In genomic region chr2:151482310-151482709, GRCh38 we compare ENCODE assay signal across 27 cellular contexts.
A peak's percentile ranks its signal among the peaks of the same experiment; 100 is the strongest.
DNase-seq lines count a peak whose midpoint lies in the region; ATAC-seq, FAIRE-seq and TF ChIP-seq lines count a peak whose summit lies in the region.
"Had no signal": no experiment of that assay in that cellular context is flagged by ENCODE, and none has a peak within 500 bp of the region (broad histone marks: within the 10 kb centered on the region; RNA-seq: fewer than 3 reads in every experiment).

No MANE protein-coding gene starts in this region.

- no peaks in the 10 kb centered on the region for H3K27me3 Mint-ChIP-seq in activated T-helper 1 cell treated with anti-CD3 and anti-CD28 coated beads, Interleukin-12 subunit alpha, Interleukin-12 subunit beta, Interleukin-2, Interleukin-4 antibody, amounts not matched to agents 30 ng/mL and 10 ng/mL and 1 ng/mL, durations not matched to agents 14 hours and 24 hours and 36 hours (ENCODE audit: insufficient read depth)
- H3K27me3 Mint-ChIP-seq: T-cell had no signal

- H4K20me1 ChIP-seq in HepG2 (ENCODE audit: insufficient read depth, low read length) = no peaks in the 10 kb centered on the region

- H3K4me1 ChIP-seq in HepG2 (ENCODE audit: insufficient read depth, low read length) (peaks cover 6% of the 10 kb centered on the region; the same call in 1 of the 2 replicates), right lobe of liver (peaks cover 0 to 6% (median 2%) of the 10 kb centered on the region in 4 donors), gastroesophageal sphincter (no peaks in the 10 kb centered on the region)
- H3K4me1 ChIP-seq: Peyer's patch, SJCRH30 had no signal

- H3K4me3 Mint-ChIP-seq in activated T-helper 1 cell treated with anti-CD3 and anti-CD28 coated beads, Interleukin-12 subunit alpha, Interleukin-12 subunit beta, Interleukin-2, Interleukin-4 antibody, amounts not matched to agents 30 ng/mL and 10 ng/mL and 1 ng/mL, durations not matched to agents 14 hours and 24 hours and 36 hours = no peak overlapping the region
- H3K4me3 Mint-ChIP-seq: CD8-positive, alpha-beta T cell; mesothelial cell of epicardium; nephron; T-cell had no signal

- FAIRE-seq in HepG2 (lab: Jason Lieb, UNC) = no peak
- FAIRE-seq: G401.6, GM18507 had no signal

- in situ Hi-C loops in HepG2 (cut with HindIII; ENCODE audit: extremely low pct_ligation_motif_present, low pct_unique_long_range_greater_than_20kb) = no loop called here

- H3K36me3 Mint-ChIP-seq in activated T-helper 1 cell treated with anti-CD3 and anti-CD28 coated beads, Interleukin-12 subunit alpha, Interleukin-12 subunit beta, Interleukin-2, Interleukin-4 antibody, amounts not matched to agents 30 ng/mL and 10 ng/mL and 1 ng/mL, durations not matched to agents 14 hours and 24 hours and 36 hours (ENCODE audit: low read depth) = peaks cover 47% of the 10 kb centered on the region

- H3K27me3 ChIP-seq in HepG2 (ENCODE audit: control insufficient read depth in 1 of 2, insufficient read depth in 2 of 2, low read length in 2 of 2) (no peaks in the 10 kb centered on the region), right lobe of liver (no peaks in the 10 kb centered on the region), gastroesophageal sphincter (no peaks in the 10 kb centered on the region)
- H3K27me3 ChIP-seq: Peyer's patch, SJCRH30 had no signal

- H3K9ac ChIP-seq in HepG2 (ENCODE audit: insufficient read depth, low read depth, low read length) = no peak overlapping the region

- peaks cover 4 to 23% of the 10 kb centered on the region in 2 experiments for H3K36me3 ChIP-seq in HepG2 (replicated peaks in 1 of 2; ENCODE audit: control insufficient read depth in 1 of 2, insufficient read depth in 2 of 2, low read length in 2 of 2)
- H3K36me3 ChIP-seq in right lobe of liver = peaks cover 0 to 2% (median 0%) of the 10 kb centered on the region in 4 donors
- H3K36me3 ChIP-seq in gastroesophageal sphincter = peaks cover 0 to 65% of the 10 kb centered on the region in 2 donors

- no peak for TF ChIP-seq CTCF in HepG2 (CRISPR knock-in tag; IDR thresholded peaks at IDR 0.05)
- TF ChIP-seq CTCF in right lobe of liver (IDR thresholded peaks at IDR 0.05) = no peak
- no peak for TF ChIP-seq CTCF in gastroesophageal sphincter (IDR thresholded peaks at IDR 0.05)

- DNase-seq in HepG2 (ENCODE audit: low spot score) (no peak), right lobe of liver (no peak), astrocyte of the hippocampus (ENCODE audit: low read depth, low spot score) (peak; percentile 39), Kasumi-1 (lab: John Stamatoyannopoulos, UW) (no peak)
- DNase-seq in activated T-helper 1 cell treated with anti-CD3 and anti-CD28 coated beads, Interleukin-12 subunit alpha, Interleukin-12 subunit beta, Interleukin-2, Interleukin-4 antibody, amounts not matched to agents 30 ng/mL and 10 ng/mL and 1 ng/mL, durations not matched to agents 14 hours and 24 hours and 36 hours (ENCODE audit: low spot score) = no peak
- DNase-seq in stimulated activated CD4-positive, alpha-beta T cell treated with anti-CD3 and anti-CD28 coated beads, Interleukin-4, amount 100 ng/mL, for 1 hour = peak; percentile 4
- DNase-seq: activated effector memory CD4-positive, alpha-beta T cell treated with Interleukin-2 at 50 U/mL for 16 hours; anterior cingulate cortex; caudate nucleus; CD8-positive, alpha-beta T cell; DMS153; foreskin fibroblast; KG1; NCI-H1436 treated with DMSO at 0.1 percent for 48 hours; NCI-H510A treated with DMSO at 0.1 percent for 48 hours; NK-92 treated with Interleukin-12 subunit alpha and Interleukin-12 subunit beta, amount 100 ng/mL, for 24 hours; Peyer's patch; SJCRH30; T-cell; trophoblast cell had no signal

- peaks cover 35% of the 10 kb centered on the region for H3K4me1 Mint-ChIP-seq in activated T-helper 1 cell treated with anti-CD3 and anti-CD28 coated beads, Interleukin-12 subunit alpha, Interleukin-12 subunit beta, Interleukin-2, Interleukin-4 antibody, amounts not matched to agents 30 ng/mL and 10 ng/mL and 1 ng/mL, durations not matched to agents 14 hours and 24 hours and 36 hours (ENCODE audit: low read depth)
- H3K4me1 Mint-ChIP-seq: mesothelial cell of epicardium, nephron had no signal

- peak overlapping the region; percentile 65 for H3K27ac Mint-ChIP-seq in activated T-helper 1 cell treated with anti-CD3 and anti-CD28 coated beads, Interleukin-12 subunit alpha, Interleukin-12 subunit beta, Interleukin-2, Interleukin-4 antibody, amounts not matched to agents 30 ng/mL and 10 ng/mL and 1 ng/mL, durations not matched to agents 14 hours and 24 hours and 36 hours
- H3K27ac Mint-ChIP-seq: CD8-positive, alpha-beta T cell; mesothelial cell of epicardium; nephron; T-cell had no signal

- H2AFZ ChIP-seq in HepG2 (ENCODE audit: low read length) = no peak overlapping the region

- POLR2A ChIA-PET in HepG2 (lab: Yijun Ruan, JAX) = no interaction called here

- H3K4me2 ChIP-seq in HepG2 (ENCODE audit: low read depth, low read length) = no peak overlapping the region

- H3K9me3 ChIP-seq in HepG2 (ENCODE audit: low read length) (no peaks in the 10 kb centered on the region), right lobe of liver (no peaks in the 10 kb centered on the region), gastroesophageal sphincter (no peaks in the 10 kb centered on the region)
- H3K9me3 ChIP-seq: Peyer's patch, SJCRH30 had no signal

- H3K4me3 ChIP-seq in HepG2 (replicated peaks in 1 of 3; ENCODE audit: insufficient read depth in 1 of 3, low read depth in 2 of 3, low read length in 3 of 3) (no peak overlapping the region), right lobe of liver (no peak overlapping the region), gastroesophageal sphincter (no peak overlapping the region)
- H3K4me3 ChIP-seq: Peyer's patch, SJCRH30 had no signal

- TF ChIP-seq POLR2A in HepG2 (IDR thresholded peaks at IDR 0.05; ENCODE audit: insufficient read depth in 1 of 2, low read depth in 2 of 2, low read length in 2 of 2) = no peak
- TF ChIP-seq POLR2A in right lobe of liver (IDR thresholded peaks at IDR 0.05) = no peak
- TF ChIP-seq POLR2A in gastroesophageal sphincter (IDR thresholded peaks at IDR 0.05) = no peak

- H3K9me3 Mint-ChIP-seq in activated T-helper 1 cell treated with anti-CD3 and anti-CD28 coated beads, Interleukin-12 subunit alpha, Interleukin-12 subunit beta, Interleukin-2, Interleukin-4 antibody, amounts not matched to agents 30 ng/mL and 10 ng/mL and 1 ng/mL, durations not matched to agents 14 hours and 24 hours and 36 hours = peaks cover 6% of the 10 kb centered on the region
- H3K9me3 Mint-ChIP-seq: CD8-positive, alpha-beta T cell; mesothelial cell of epicardium; nephron; T-cell had no signal

- intact Hi-C loops in HepG2 (cut with micrococcal nuclease; ENCODE audit: unreplicated experiment) (no loop called here), right lobe of liver (cut with DNase I) (no loop called here)
- intact Hi-C loops in activated T-helper 1 cell treated with anti-CD3 and anti-CD28 coated beads, Interleukin-12 subunit alpha, Interleukin-12 subunit beta, Interleukin-2, Interleukin-4 antibody, amounts not matched to agents 30 ng/mL and 10 ng/mL and 1 ng/mL, durations not matched to agents 14 hours and 24 hours and 36 hours (cut with micrococcal nuclease) = loop anchor here (1.0 to 10.0 kb wide), 5 partner anchors 152 to 854 kb away; partner anchors contain the start of gene ARL5A

- CTCF ChIA-PET in HepG2 (lab: Yijun Ruan, JAX; ENCODE audit: low intra/inter-chr PET ratio, low total read pairs) = no interaction called here

- no peak overlapping the region for H3K27ac ChIP-seq in HepG2 (ENCODE audit: extremely low read length, insufficient read depth, low read length)
- H3K27ac ChIP-seq in right lobe of liver = no peak overlapping the region
- no peak overlapping the region for H3K27ac ChIP-seq in gastroesophageal sphincter
- H3K27ac ChIP-seq: Peyer's patch, SJCRH30 had no signal

- 95% methylated on average over 3 of the region's 3 CpGs for WGBS in HepG2 (ENCODE audit: low lambda C conversion rate)
- 96% methylated on average over 2 of the region's 3 CpGs for WGBS in right lobe of liver (ENCODE audit: insufficient coverage, low coverage, low lambda C conversion rate, missing lambda C conversion rate)
- WGBS in gastroesophageal sphincter (ENCODE audit: low coverage in 1 of 2), 2 donors = 70% methylated on average over 3 of the region's 3 CpGs; no CpG with 5 or more reads in 1 of the 2 donors

- no peak for TF ChIP-seq EP300 in HepG2 (IDR thresholded peaks at IDR 0.05; ENCODE audit: low read depth in 2 of 2, low read length in 2 of 2)
- TF ChIP-seq EP300 in HepG2 (CRISPR knock-in tag; IDR thresholded peaks at IDR 0.05; ENCODE audit: borderline replicate concordance) = no peak
- TF ChIP-seq EP300 in gastroesophageal sphincter (IDR thresholded peaks at IDR 0.05) = no peak

- no peaks in the 10 kb centered on the region for H3K79me2 ChIP-seq in HepG2 (ENCODE audit: insufficient read depth, low read length)

- no peak for TF ChIP-seq RAD21 in HepG2 (CRISPR knock-in tag; IDR thresholded peaks at IDR 0.05)

- ATAC-seq in HepG2 = 0 out of 3 replicates have a peak, but pooled peaks have one; percentile 11
- no peak for ATAC-seq in right lobe of liver
- no peak for ATAC-seq in GM21447 (IDR thresholded peaks at IDR 0.05; ENCODE audit: unreplicated experiment)
- no peak for ATAC-seq in gastroesophageal sphincter
- ATAC-seq: CD8-positive, alpha-beta T cell; left lobe of liver; T-cell had no signal

- BruUV-seq in HepG2 (replicated peaks; lab: Mats Ljungman, UMichigan) = no TSS peak

TF ChIP-seq in HepG2, 621 proteins besides CTCF, POLR2A, EP300 and RAD21:
- no peak for TF ChIP-seq CC2D1A (CRISPR knock-in tag; IDR thresholded peaks at IDR 0.05)
- no peak for TF ChIP-seq JUNB (CRISPR knock-in tag; IDR thresholded peaks at IDR 0.05; ENCODE audit: borderline replicate concordance)
- TF ChIP-seq TCF7L2 (IDR thresholded peaks at IDR 0.05; ENCODE audit: low read depth, low read length) = no peak
- no peak for TF ChIP-seq ADNP (CRISPR knock-in tag; IDR thresholded peaks at IDR 0.05)
- TF ChIP-seq PLRG1 (conservative IDR thresholded peaks at IDR 0.05) = no peak
- TF ChIP-seq, protein P1, sequence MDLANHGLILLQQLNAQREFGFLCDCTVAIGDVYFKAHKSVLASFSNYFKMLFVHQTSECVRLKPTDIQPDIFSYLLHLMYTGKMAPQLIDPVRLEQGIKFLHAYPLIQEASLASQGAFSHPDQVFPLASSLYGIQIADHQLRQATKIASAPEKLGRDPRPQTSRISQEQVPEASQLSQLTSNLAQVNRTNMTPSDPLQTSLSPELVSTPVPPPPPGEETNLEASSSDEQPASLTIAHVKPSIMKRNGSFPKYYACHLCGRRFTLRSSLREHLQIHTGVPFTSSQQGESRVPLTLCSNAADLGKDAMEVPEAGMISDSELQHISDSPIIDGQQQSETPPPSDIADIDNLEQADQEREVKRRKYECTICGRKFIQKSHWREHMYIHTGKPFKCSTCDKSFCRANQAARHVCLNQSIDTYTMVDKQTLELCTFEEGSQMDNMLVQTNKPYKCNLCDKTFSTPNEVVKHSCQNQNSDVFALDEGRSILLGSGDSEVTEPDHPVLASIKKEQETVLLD (CRISPR knock-in tag; IDR thresholded peaks at IDR 0.05; ENCODE audit: low read depth) = no peak

Comparison
In these comparisons a context has a peak if more than half of its experiments do, and no peak if none do; other contexts are left out.
1. DNase-seq: peak in astrocyte of the hippocampus (single experiment) and stimulated activated CD4-positive, alpha-beta T cell treated with anti-CD3 and anti-CD28 coated beads, Interleukin-4, amount 100 ng/mL, for 1 hour (single experiment); none in HepG2 (single experiment), right lobe of liver (0 of 3), activated T-helper 1 cell treated with anti-CD3 and anti-CD28 coated beads, Interleukin-12 subunit alpha, Interleukin-12 subunit beta, Interleukin-2, Interleukin-4 antibody, amounts not matched to agents 30 ng/mL and 10 ng/mL and 1 ng/mL, durations not matched to agents 14 hours and 24 hours and 36 hours (single experiment) and Kasumi-1 (0 of 2).